In the genomic region with DNA sequence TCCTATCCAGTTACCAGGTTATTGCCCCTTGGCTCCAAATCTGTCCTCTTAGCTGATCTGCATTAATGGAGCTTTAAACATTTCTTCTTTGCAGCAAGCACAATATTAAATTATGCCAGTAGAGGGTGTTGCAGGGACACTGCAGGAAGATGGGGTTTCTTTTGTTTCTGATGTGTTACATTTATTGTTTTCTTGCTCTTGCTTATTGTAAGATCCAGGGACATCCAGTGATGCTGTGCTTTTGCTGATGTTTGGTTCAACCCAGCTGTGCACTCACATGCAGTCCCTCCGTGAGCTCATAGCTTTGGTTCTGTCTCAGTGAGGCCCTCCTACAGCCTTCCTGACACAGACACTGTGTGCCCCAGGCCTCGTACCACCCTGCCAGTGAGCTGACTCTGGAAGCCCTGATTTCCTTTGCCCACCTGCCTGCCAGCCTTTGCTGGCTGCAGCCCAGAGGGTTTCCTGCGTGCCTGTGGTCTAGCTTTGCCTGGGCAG, we compare ENCODE assay signal across 1 cellular context.
TF ChIP-seq lines count a peak whose summit lies in the region.

No MANE protein-coding gene starts in this region.

TF ChIP-seq in WTC11, 78 proteins besides CTCF, POLR2A, EP300 and RAD21 (continued from another document):
- TF ChIP-seq, protein P1, sequence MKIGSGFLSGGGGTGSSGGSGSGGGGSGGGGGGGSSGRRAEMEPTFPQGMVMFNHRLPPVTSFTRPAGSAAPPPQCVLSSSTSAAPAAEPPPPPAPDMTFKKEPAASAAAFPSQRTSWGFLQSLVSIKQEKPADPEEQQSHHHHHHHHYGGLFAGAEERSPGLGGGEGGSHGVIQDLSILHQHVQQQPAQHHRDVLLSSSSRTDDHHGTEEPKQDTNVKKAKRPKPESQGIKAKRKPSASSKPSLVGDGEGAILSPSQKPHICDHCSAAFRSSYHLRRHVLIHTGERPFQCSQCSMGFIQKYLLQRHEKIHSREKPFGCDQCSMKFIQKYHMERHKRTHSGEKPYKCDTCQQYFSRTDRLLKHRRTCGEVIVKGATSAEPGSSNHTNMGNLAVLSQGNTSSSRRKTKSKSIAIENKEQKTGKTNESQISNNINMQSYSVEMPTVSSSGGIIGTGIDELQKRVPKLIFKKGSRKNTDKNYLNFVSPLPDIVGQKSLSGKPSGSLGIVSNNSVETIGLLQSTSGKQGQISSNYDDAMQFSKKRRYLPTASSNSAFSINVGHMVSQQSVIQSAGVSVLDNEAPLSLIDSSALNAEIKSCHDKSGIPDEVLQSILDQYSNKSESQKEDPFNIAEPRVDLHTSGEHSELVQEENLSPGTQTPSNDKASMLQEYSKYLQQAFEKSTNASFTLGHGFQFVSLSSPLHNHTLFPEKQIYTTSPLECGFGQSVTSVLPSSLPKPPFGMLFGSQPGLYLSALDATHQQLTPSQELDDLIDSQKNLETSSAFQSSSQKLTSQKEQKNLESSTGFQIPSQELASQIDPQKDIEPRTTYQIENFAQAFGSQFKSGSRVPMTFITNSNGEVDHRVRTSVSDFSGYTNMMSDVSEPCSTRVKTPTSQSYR (CRISPR knock-in tag; IDR thresholded peaks at IDR 0.05): no peak
- no peak for TF ChIP-seq FOXK1 (CRISPR knock-in tag; IDR thresholded peaks at IDR 0.05)
- TF ChIP-seq ZBTB21 (CRISPR knock-in tag; IDR thresholded peaks at IDR 0.05; ENCODE audit: borderline replicate concordance): no peak
- no peak for TF ChIP-seq TP53 (CRISPR knock-in tag; IDR thresholded peaks at IDR 0.05)
- no peak for TF ChIP-seq ZNF671 (CRISPR knock-in tag; IDR thresholded peaks at IDR 0.05)
- no peak for TF ChIP-seq ZNF416 (CRISPR knock-in tag; IDR thresholded peaks at IDR 0.05)
- TF ChIP-seq JUN (CRISPR knock-in tag; IDR thresholded peaks at IDR 0.05): no peak
- TF ChIP-seq CDX4 (CRISPR knock-in tag; IDR thresholded peaks at IDR 0.05; ENCODE audit: borderline replicate concordance): no peak
- no peak for TF ChIP-seq MAX (CRISPR knock-in tag; IDR thresholded peaks at IDR 0.05)
- no peak for TF ChIP-seq NR1H2 (CRISPR knock-in tag; IDR thresholded peaks at IDR 0.05)
- no peak for TF ChIP-seq NR2C2 (CRISPR knock-in tag; IDR thresholded peaks at IDR 0.05)
